1 cellular context compared by ENCODE assay signal in genomic region chr21:31912501-31912900, GRCh38.
TF ChIP-seq lines count a peak whose summit lies in the region.

No MANE protein-coding gene starts in this region.

TF ChIP-seq in IMR-90, 13 proteins besides CTCF, POLR2A, EP300 and RAD21:
- no peak for TF ChIP-seq SMC3 (IDR thresholded peaks at IDR 0.05; ENCODE audit: low read depth, low read length)
- TF ChIP-seq MAZ (IDR thresholded peaks at IDR 0.05; ENCODE audit: borderline replicate concordance, low read depth, low read length), result no peak
- no peak for TF ChIP-seq MXI1 (IDR thresholded peaks at IDR 0.05; ENCODE audit: borderline replicate concordance, low read depth, low read length)
- TF ChIP-seq NFE2L2 (IDR thresholded peaks at IDR 0.05; ENCODE audit: low read depth, low read length), result no peak
- no peak for TF ChIP-seq CHD1 (IDR thresholded peaks at IDR 0.05; ENCODE audit: low read depth, low read length)
- no peak for TF ChIP-seq FOS (IDR thresholded peaks at IDR 0.05; ENCODE audit: low read depth, low read length)
- TF ChIP-seq, protein P1, sequence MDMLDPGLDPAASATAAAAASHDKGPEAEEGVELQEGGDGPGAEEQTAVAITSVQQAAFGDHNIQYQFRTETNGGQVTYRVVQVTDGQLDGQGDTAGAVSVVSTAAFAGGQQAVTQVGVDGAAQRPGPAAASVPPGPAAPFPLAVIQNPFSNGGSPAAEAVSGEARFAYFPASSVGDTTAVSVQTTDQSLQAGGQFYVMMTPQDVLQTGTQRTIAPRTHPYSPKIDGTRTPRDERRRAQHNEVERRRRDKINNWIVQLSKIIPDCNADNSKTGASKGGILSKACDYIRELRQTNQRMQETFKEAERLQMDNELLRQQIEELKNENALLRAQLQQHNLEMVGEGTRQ (IDR thresholded peaks at IDR 0.05; ENCODE audit: low read depth, low read length), result no peak
- no peak for TF ChIP-seq MAFK (IDR thresholded peaks at IDR 0.05; ENCODE audit: low read depth, low read length)
- no peak for TF ChIP-seq BHLHE40 (IDR thresholded peaks at IDR 0.05; ENCODE audit: low read depth, low read length)
- no peak for TF ChIP-seq RCOR1 (IDR thresholded peaks at IDR 0.05; ENCODE audit: insufficient replicate concordance, low read length)
- TF ChIP-seq, protein P2, sequence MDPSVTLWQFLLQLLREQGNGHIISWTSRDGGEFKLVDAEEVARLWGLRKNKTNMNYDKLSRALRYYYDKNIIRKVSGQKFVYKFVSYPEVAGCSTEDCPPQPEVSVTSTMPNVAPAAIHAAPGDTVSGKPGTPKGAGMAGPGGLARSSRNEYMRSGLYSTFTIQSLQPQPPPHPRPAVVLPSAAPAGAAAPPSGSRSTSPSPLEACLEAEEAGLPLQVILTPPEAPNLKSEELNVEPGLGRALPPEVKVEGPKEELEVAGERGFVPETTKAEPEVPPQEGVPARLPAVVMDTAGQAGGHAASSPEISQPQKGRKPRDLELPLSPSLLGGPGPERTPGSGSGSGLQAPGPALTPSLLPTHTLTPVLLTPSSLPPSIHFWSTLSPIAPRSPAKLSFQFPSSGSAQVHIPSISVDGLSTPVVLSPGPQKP (IDR thresholded peaks at IDR 0.05; ENCODE audit: borderline replicate concordance, low read depth, low read length), result no peak
- no peak for TF ChIP-seq CEBPB (IDR thresholded peaks at IDR 0.05; ENCODE audit: low read depth, low read length)
- no peak for TF ChIP-seq RFX5 (IDR thresholded peaks at IDR 0.05; ENCODE audit: low read depth, low read length)
